ENCODE assay signal across 19 cellular contexts in genomic region chr3:53009826-53010539, GRCh38. TPM values are rescaled to one million over a fixed set of nuclear protein-coding genes. Genes with fewer than 3 reads are reported as not detected.
DNase-seq lines count a peak whose midpoint lies in the region; ATAC-seq and TF ChIP-seq lines count a peak whose summit lies in the region.
"Had no signal": no experiment of that assay in that cellular context is flagged by ENCODE, and none has a peak within 500 bp of the region (broad histone marks: within the 10 kb centered on the region; RNA-seq: fewer than 3 reads in every experiment).

No MANE protein-coding gene starts in this region.

- H3K9me3 Mint-ChIP-seq in endodermal cell = no peaks in the 10 kb centered on the region
- H3K9me3 Mint-ChIP-seq: activated CD4-positive, alpha-beta memory T cell treated with anti-CD3 and anti-CD28 coated beads for 36 hours; activated T-cell treated with anti-CD3 and anti-CD28 coated beads, Interleukin-2, amount 50 U/mL, for 4 hours; mesothelial cell of epicardium had no signal

- H3K4me2 ChIP-seq in Loucy (ENCODE audit: low read depth, low read length, poor library complexity, severe bottlenecking) = peak overlapping the region; percentile 21
- H3K4me2 ChIP-seq in PC-9 = no peak overlapping the region
- H3K4me2 ChIP-seq in mammary epithelial cell (ENCODE audit: insufficient read depth, low read depth, low read length) = no peak overlapping the region

- CTCF ChIA-PET in PC-9 (lab: Charles Lee) = no interaction called here
- CTCF ChIA-PET in mammary epithelial cell (lab: Charles Lee; ENCODE audit: low non-redundant PET) = no interaction called here

- no peak overlapping the region for H3K4me3 Mint-ChIP-seq in endodermal cell
- H3K4me3 Mint-ChIP-seq: activated CD4-positive, alpha-beta memory T cell treated with anti-CD3 and anti-CD28 coated beads for 36 hours; activated T-cell treated with anti-CD3 and anti-CD28 coated beads, Interleukin-2, amount 50 U/mL, for 4 hours; mesothelial cell of epicardium had no signal

- dilution Hi-C loops in mammary epithelial cell (cut with HindIII; ENCODE audit: low sequenced_read_pairs) = no loop called here

- in situ Hi-C loops in mammary epithelial cell (cut with MboI; ENCODE audit: low sequenced_read_pairs in 2 of 2) = no loop called here

- TF ChIP-seq POLR2A in heart left ventricle (IDR thresholded peaks at IDR 0.05) = no peak

- H3K9me2 ChIP-seq in Loucy (replicated peaks; ENCODE audit: low read depth, low read length) (no peaks in the 10 kb centered on the region), PC-9 (ENCODE audit: insufficient read depth) (no peaks in the 10 kb centered on the region)

- H3K27me3 ChIP-seq in heart left ventricle (no peaks in the 10 kb centered on the region), Loucy (ENCODE audit: insufficient read depth, low read length, poor library complexity, severe bottlenecking) (no peaks in the 10 kb centered on the region), endodermal cell (ENCODE audit: control insufficient read depth, insufficient read depth, low read length, poor library complexity, severe bottlenecking) (no peaks in the 10 kb centered on the region), PC-9 (ENCODE audit: insufficient read depth, low read depth) (no peaks in the 10 kb centered on the region), tibial artery (no peaks in the 10 kb centered on the region), mammary epithelial cell (ENCODE audit: insufficient read depth, low read length) (no peaks in the 10 kb centered on the region)
- H3K27me3 ChIP-seq: cardiac muscle cell, dorsolateral prefrontal cortex, esophagus muscularis mucosa had no signal

- no peaks in the 10 kb centered on the region for H3K36me3 ChIP-seq in heart left ventricle
- no peaks in the 10 kb centered on the region for H3K36me3 ChIP-seq in Loucy (ENCODE audit: insufficient read depth, low read length)
- H3K36me3 ChIP-seq in endodermal cell (ENCODE audit: control insufficient read depth, insufficient read depth, low read length) = no peaks in the 10 kb centered on the region
- H3K36me3 ChIP-seq in PC-9 (ENCODE audit: low read depth) = no peaks in the 10 kb centered on the region
- H3K36me3 ChIP-seq in tibial artery = no peaks in the 10 kb centered on the region
- H3K36me3 ChIP-seq in mammary epithelial cell (ENCODE audit: insufficient read depth, low read length) = no peaks in the 10 kb centered on the region
- H3K36me3 ChIP-seq: cardiac muscle cell, esophagus muscularis mucosa had no signal

- intact Hi-C loops in heart left ventricle (cut with DNase I) = no loop called here
- intact Hi-C loops in left cardiac atrium (cut with DNase I) = no loop called here
- intact Hi-C loops in PC-9 (cut with micrococcal nuclease; ENCODE audit: unreplicated experiment) = no loop called here
- intact Hi-C loops in tibial artery (cut with DNase I; ENCODE audit: low total_unique reads) = no loop called here
- intact Hi-C loops in mammary epithelial cell (cut with micrococcal nuclease) = no loop called here

- TF ChIP-seq CTCF in heart left ventricle (IDR thresholded peaks at IDR 0.05) (no peak), Loucy (conservative IDR thresholded peaks at IDR 0.05; ENCODE audit: low read length) (no peak), endodermal cell (conservative IDR thresholded peaks at IDR 0.05) (no peak), PC-9 (conservative IDR thresholded peaks at IDR 0.05) (no peak), tibial artery (IDR thresholded peaks at IDR 0.05) (no peak), mammary epithelial cell (conservative IDR thresholded peaks at IDR 0.05 in 1 of 2, IDR thresholded peaks at IDR 0.05 in 1 of 2; ENCODE audit: extremely low read depth in 1 of 2, insufficient read depth in 1 of 2, low read depth in 1 of 2, low read length in 2 of 2) (no peak)

- ATAC-seq in heart left ventricle = peak in 3 of 4 donors; percentile 26 to 49 (median 36)
- no peak for ATAC-seq in left cardiac atrium
- ATAC-seq: activated T-cell treated with anti-CD3 and anti-CD28 coated beads, Interleukin-2, amount 50 U/mL, for 4 hours; Panc1 had no signal

- peaks cover 17% of the 10 kb centered on the region for H3K4me1 Mint-ChIP-seq in endodermal cell
- H3K4me1 Mint-ChIP-seq: mesothelial cell of epicardium had no signal

- peaks cover 40% of the 10 kb centered on the region for H3K79me2 ChIP-seq in Loucy (ENCODE audit: insufficient read depth, low read length)
- no peaks in the 10 kb centered on the region for H3K79me2 ChIP-seq in PC-9 (ENCODE audit: low read depth)
- H3K79me2 ChIP-seq in mammary epithelial cell (ENCODE audit: insufficient read depth, low read length) = peaks cover 38% of the 10 kb centered on the region

- H2AFZ ChIP-seq in Loucy (ENCODE audit: low read length) (no peak overlapping the region), PC-9 (no peak overlapping the region), mammary epithelial cell (ENCODE audit: low read depth, low read length) (no peak overlapping the region)

- no peaks in the 10 kb centered on the region for H3K27me3 Mint-ChIP-seq in endodermal cell (ENCODE audit: insufficient read depth)
- H3K27me3 Mint-ChIP-seq: activated CD4-positive, alpha-beta memory T cell treated with anti-CD3 and anti-CD28 coated beads for 36 hours had no signal

- DNase-seq in heart left ventricle = no peak
- DNase-seq in left cardiac atrium = no peak
- no peak for DNase-seq in endodermal cell
- DNase-seq in PC-9 = no peak
- no peak for DNase-seq in NCI-H2227 treated with DMSO at 0.1 percent for 48 hours (lab: John Stamatoyannopoulos, UW)
- DNase-seq in tibial artery = no peak
- DNase-seq in mammary epithelial cell = no peak
- DNase-seq: activated CD4-positive, alpha-beta memory T cell treated with anti-CD3 and anti-CD28 coated beads for 36 hours; activated T-cell treated with anti-CD3 and anti-CD28 coated beads, Interleukin-2, amount 50 U/mL, for 4 hours; dorsolateral prefrontal cortex; NCI-H187; NCI-H524; nucleus accumbens; right cardiac atrium had no signal

- H3K9me3 ChIP-seq in heart left ventricle (no peaks in the 10 kb centered on the region), Loucy (ENCODE audit: insufficient read depth, low read depth, low read length) (no peaks in the 10 kb centered on the region), endodermal cell (ENCODE audit: control insufficient read depth, low read length) (no peaks in the 10 kb centered on the region), PC-9 (ENCODE audit: insufficient read depth, low read depth) (no peaks in the 10 kb centered on the region), tibial artery (no peaks in the 10 kb centered on the region), mammary epithelial cell (replicated peaks; ENCODE audit: insufficient read depth, low read length) (no peaks in the 10 kb centered on the region)
- H3K9me3 ChIP-seq: esophagus muscularis mucosa had no signal

- H4K20me1 ChIP-seq in Loucy (ENCODE audit: insufficient read depth, low read length, poor library complexity, severe bottlenecking) (no peaks in the 10 kb centered on the region), PC-9 (ENCODE audit: insufficient read depth) (no peaks in the 10 kb centered on the region), mammary epithelial cell (ENCODE audit: insufficient read depth, low read length) (no peaks in the 10 kb centered on the region)

- H3K9ac ChIP-seq in Loucy (ENCODE audit: low read depth, low read length, poor library complexity, severe bottlenecking) (no peak overlapping the region), endodermal cell (ENCODE audit: extremely low read depth, low read length, poor library complexity, severe bottlenecking) (no peak overlapping the region), mammary epithelial cell (ENCODE audit: insufficient read depth, low read length) (no peak overlapping the region)

- H3K4me1 ChIP-seq in heart left ventricle (peaks cover 0 to 15% (median 4%) of the 10 kb centered on the region in 12 donors), Loucy (ENCODE audit: insufficient read depth, low read length, poor library complexity, severe bottlenecking) (peaks cover 28% of the 10 kb centered on the region), endodermal cell (ENCODE audit: control insufficient read depth, insufficient read depth, low read length) (no peaks in the 10 kb centered on the region), PC-9 (replicated peaks; ENCODE audit: insufficient read depth) (no peaks in the 10 kb centered on the region), tibial artery (no peaks in the 10 kb centered on the region), mammary epithelial cell (ENCODE audit: insufficient read depth, low read length) (no peaks in the 10 kb centered on the region)

- POLR2A ChIA-PET in PC-9 (lab: Charles Lee; ENCODE audit: unreplicated experiment) = interaction anchor here (0.6 to 0.7 kb wide), 2 partner anchors 46 to 71 kb away, joined by 3 to 4 read pairs; no protein-coding TSS in a partner anchor

- H3K36me3 Mint-ChIP-seq in endodermal cell (ENCODE audit: low read depth) = no peaks in the 10 kb centered on the region
- H3K36me3 Mint-ChIP-seq: activated CD4-positive, alpha-beta memory T cell treated with anti-CD3 and anti-CD28 coated beads for 36 hours; mesothelial cell of epicardium had no signal

- H3F3A ChIP-seq in Loucy (ENCODE audit: low read depth) (no peaks in the 10 kb centered on the region), PC-9 (ENCODE audit: insufficient read depth, low read depth) (no peaks in the 10 kb centered on the region)

- H3K4me3 ChIP-seq in heart left ventricle = no peak overlapping the region
- no peak overlapping the region for H3K4me3 ChIP-seq in Loucy (ENCODE audit: low read length, poor library complexity, severe bottlenecking)
- H3K4me3 ChIP-seq in endodermal cell (ENCODE audit: low read length) = no peak overlapping the region
- H3K4me3 ChIP-seq in PC-9 = no peak overlapping the region
- no peak overlapping the region for H3K4me3 ChIP-seq in tibial artery
- no peak overlapping the region for H3K4me3 ChIP-seq in mammary epithelial cell (replicated peaks in 1 of 3; ENCODE audit: insufficient read depth in 1 of 3, low read depth in 2 of 3, low read length in 3 of 3)
- H3K4me3 ChIP-seq: cardiac muscle cell, dorsolateral prefrontal cortex, esophagus muscularis mucosa had no signal

- WGBS in heart left ventricle, 4 donors = 57 to 66% (median 58%) methylated on average over 2 of the region's 2 CpGs
- WGBS in endodermal cell (ENCODE audit: insufficient coverage in 1 of 2, insufficient read length in 1 of 2), 2 experiments = 97 to 100% methylated on average over 1 to 2 of the region's 2 CpGs
- 82% methylated on average over 2 of the region's 2 CpGs for WGBS in mammary epithelial cell (ENCODE audit: low coverage, missing lambda C conversion rate)

- H3K27ac ChIP-seq in heart left ventricle (no peak overlapping the region), endodermal cell (ENCODE audit: low read depth, low read length) (no peak overlapping the region), PC-9 (no peak overlapping the region), tibial artery (no peak overlapping the region), mammary epithelial cell (ENCODE audit: insufficient read depth, low read depth, low read length) (no peak overlapping the region)
- H3K27ac ChIP-seq: cardiac muscle cell, dorsolateral prefrontal cortex, esophagus muscularis mucosa had no signal

- H3K27ac Mint-ChIP-seq in endodermal cell = peak overlapping the region; percentile 41
- H3K27ac Mint-ChIP-seq: activated CD4-positive, alpha-beta memory T cell treated with anti-CD3 and anti-CD28 coated beads for 36 hours; mesothelial cell of epicardium had no signal

- BruUV-seq in PC-9 (replicated peaks; lab: Mats Ljungman, UMichigan) = no TSS peak
- no TSS peak for BruUV-seq in mammary epithelial cell (replicated peaks; lab: Mats Ljungman, UMichigan)

RNA-seq across cellular contexts. Expression of gene SFMBT1, which starts 35.9 kb away (rescaled TPM):
- total RNA-seq in heart left ventricle = 10 to 100 TPM; 13.7 to 18.8 (median 15.5) TPM
- 1 to 10 TPM; 3.4 to 9.6 TPM for polyA plus RNA-seq in heart left ventricle
- total RNA-seq in left cardiac atrium = 10 to 100 TPM; 12.7 to 16.4 TPM
- 10 to 100 TPM in 1 of 2 donors, 1 to 10 TPM in 1; 6.9 to 10.3 TPM for total RNA-seq in endodermal cell
- polyA plus RNA-seq in endodermal cell (2013, experiment 1 of 2) = 8.2 TPM
- 7.4 TPM for polyA plus RNA-seq in endodermal cell (2013, experiment 2 of 2)
- 14.3 and 15.2 TPM in 2 replicates for total RNA-seq in PC-9 (2021)
- 10 to 100 TPM in 1 of 2 donors, 1 to 10 TPM in 1; 8.7 to 21.5 TPM for total RNA-seq in mammary epithelial cell
- 5.7 TPM for polyA plus RNA-seq in mammary epithelial cell
- 40.5 TPM for polyA minus RNA-seq in mammary epithelial cell

Comparison
In these comparisons a context has a peak if more than half of its experiments do, and no peak if none do; other contexts are left out.
1. ATAC-seq: peak in heart left ventricle (3 of 4); none in left cardiac atrium (0 of 2).